In the genomic region with DNA sequence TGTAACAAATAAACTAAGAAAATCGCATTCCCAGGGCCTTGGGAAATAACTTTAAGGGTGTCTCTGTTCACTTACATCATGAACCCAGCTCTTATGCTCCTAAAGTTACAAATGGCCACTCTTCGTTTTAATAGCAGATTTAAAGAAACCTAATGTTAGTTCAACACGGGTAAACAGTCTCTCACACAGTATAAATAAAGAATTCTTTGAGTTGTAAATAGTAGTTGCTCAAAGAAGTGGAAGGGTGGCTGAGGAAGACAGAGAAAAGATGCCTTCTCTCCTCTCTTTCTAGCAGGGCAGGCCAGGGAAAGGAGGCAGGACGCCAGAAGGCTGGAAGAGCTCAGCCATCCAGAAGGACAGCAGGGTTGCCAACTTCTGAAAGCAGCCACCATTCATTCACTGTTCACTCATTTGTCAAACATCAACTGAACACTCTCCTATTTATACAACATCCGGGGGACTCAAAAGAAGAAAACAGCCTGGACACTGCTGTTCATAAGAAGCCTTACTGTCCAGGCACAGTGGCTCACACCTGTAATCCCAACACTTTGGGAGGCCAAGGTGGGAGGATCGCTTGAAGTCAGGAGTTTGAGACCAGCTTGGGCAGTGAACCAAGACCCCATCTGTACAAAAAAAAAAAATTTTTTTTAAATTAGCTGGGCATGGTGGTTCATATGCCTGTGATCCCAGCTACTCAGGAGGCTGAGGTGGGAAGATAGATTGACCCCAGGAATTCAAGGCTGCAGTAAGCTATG, we compare ENCODE assay signal across 11 cellular contexts. TPM values are rescaled to one million over a fixed set of nuclear protein-coding genes. Genes with fewer than 3 reads are reported as not detected.
DNase-seq lines count a peak whose midpoint lies in the region; ATAC-seq and TF ChIP-seq lines count a peak whose summit lies in the region.
"Had no signal": no experiment of that assay in that cellular context is flagged by ENCODE, and none has a peak within 500 bp of the region (broad histone marks: within the 10 kb centered on the region; RNA-seq: fewer than 3 reads in every experiment).

No MANE protein-coding gene starts in this region.

- H3K36me3 ChIP-seq in SK-N-MC (ENCODE audit: insufficient read depth, low read length), result 0 out of 2 replicates have a peak, but pooled peaks cover 3% of the 10 kb centered on the region
- no peaks in the 10 kb centered on the region for H3K36me3 ChIP-seq in gastroesophageal sphincter
- H3K36me3 ChIP-seq in muscle layer of duodenum (ENCODE audit: control insufficient read depth in 1 of 2, insufficient read depth in 2 of 2, low read length in 2 of 2), result no peaks in the 10 kb centered on the region
- H3K36me3 ChIP-seq in upper lobe of right lung, result no peaks in the 10 kb centered on the region
- H3K36me3 ChIP-seq: suprapubic skin had no signal

- peaks cover 17 to 98% (median 18%) of the 10 kb centered on the region in 3 donors for H3K4me1 ChIP-seq in gastroesophageal sphincter
- H3K4me1 ChIP-seq in muscle layer of duodenum (ENCODE audit: control insufficient read depth in 1 of 2, insufficient read depth in 2 of 2, low read length in 2 of 2), result peaks cover 0 to 15% of the 10 kb centered on the region in 2 donors
- peaks cover 25% of the 10 kb centered on the region for H3K4me1 ChIP-seq in upper lobe of right lung
- H3K4me1 ChIP-seq: parathyroid adenoma had no signal

- no peak for TF ChIP-seq POLR2A in gastroesophageal sphincter (IDR thresholded peaks at IDR 0.05)

- ATAC-seq in gastroesophageal sphincter (no peak), upper lobe of right lung (no peak), HG03378 (IDR thresholded peaks at IDR 0.05; ENCODE audit: unreplicated experiment) (no peak)

- H3K9me3 ChIP-seq in SK-N-MC (ENCODE audit: low read depth, low read length) (no peaks in the 10 kb centered on the region), gastroesophageal sphincter (no peaks in the 10 kb centered on the region), muscle layer of duodenum (ENCODE audit: control insufficient read depth in 1 of 2, low read length in 2 of 2) (no peaks in the 10 kb centered on the region), upper lobe of right lung (no peaks in the 10 kb centered on the region)
- H3K9me3 ChIP-seq: suprapubic skin had no signal

- DNase-seq in SK-N-MC (ENCODE audit: low read depth, low spot score) (no peak), upper lobe of right lung (no peak), NCI-H2171 treated with DMSO at 0.1 percent for 48 hours (lab: John Stamatoyannopoulos, UW) (no peak)
- no peak for DNase-seq in stimulated activated CD4-positive, alpha-beta T cell treated with anti-CD3 and anti-CD28 coated beads, Interleukin-4, amount 100 ng/mL, for 4 hours
- DNase-seq: activated CD4-positive, alpha-beta T cell treated with anti-CD3 and anti-CD28 coated beads for 48 hours; central memory CD4-positive, alpha-beta T cell had no signal

- H3K27me3 ChIP-seq in gastroesophageal sphincter, result no peaks in the 10 kb centered on the region
- H3K27me3 ChIP-seq in muscle layer of duodenum (ENCODE audit: low read depth, low read length), result no peaks in the 10 kb centered on the region
- H3K27me3 ChIP-seq in upper lobe of right lung, result no peaks in the 10 kb centered on the region
- H3K27me3 ChIP-seq: suprapubic skin had no signal

- no peak overlapping the region for H3K4me3 ChIP-seq in SK-N-MC
- no peak overlapping the region for H3K4me3 ChIP-seq in gastroesophageal sphincter
- H3K4me3 ChIP-seq in muscle layer of duodenum (ENCODE audit: low read depth in 1 of 2, low read length in 2 of 2), result no peak overlapping the region
- H3K4me3 ChIP-seq in upper lobe of right lung, result no peak overlapping the region
- H3K4me3 ChIP-seq: suprapubic skin had no signal

- no peak for TF ChIP-seq EP300 in gastroesophageal sphincter (IDR thresholded peaks at IDR 0.05)

- WGBS in gastroesophageal sphincter (ENCODE audit: low coverage in 1 of 2), 2 donors, result 19 to 26% methylated on average over 4 to 5 of the region's 6 CpGs

- intact Hi-C loops in upper lobe of right lung (cut with DNase I), result no loop called here

- H3K9ac ChIP-seq in SK-N-MC (ENCODE audit: insufficient read length), result no peak overlapping the region
- H3K9ac ChIP-seq: parathyroid adenoma had no signal

- TF ChIP-seq CTCF in gastroesophageal sphincter (IDR thresholded peaks at IDR 0.05) (no peak), upper lobe of right lung (IDR thresholded peaks at IDR 0.05) (no peak)

- peak overlapping the region; percentile 30; the same call in 1 of the 2 replicates for H3K27ac ChIP-seq in SK-N-MC
- peak overlapping the region in 3 of 4 donors; percentile 0 to 47 (median 46) for H3K27ac ChIP-seq in gastroesophageal sphincter
- peak overlapping the region; percentile 27 for H3K27ac ChIP-seq in muscle layer of duodenum (ENCODE audit: low read length)
- peak overlapping the region; percentile 18 for H3K27ac ChIP-seq in upper lobe of right lung
- H3K27ac ChIP-seq: suprapubic skin had no signal

RNA-seq across cellular contexts. Expression of gene WWTR1, which starts 47.3 kb away (rescaled TPM):
- total RNA-seq in gastroesophageal sphincter (100 to 1,000 TPM; 239 to 482 (median 321) TPM), upper lobe of right lung (87.7 TPM)
